Comparison of ENCODE assay signal across 1 cellular context in the genomic region with DNA sequence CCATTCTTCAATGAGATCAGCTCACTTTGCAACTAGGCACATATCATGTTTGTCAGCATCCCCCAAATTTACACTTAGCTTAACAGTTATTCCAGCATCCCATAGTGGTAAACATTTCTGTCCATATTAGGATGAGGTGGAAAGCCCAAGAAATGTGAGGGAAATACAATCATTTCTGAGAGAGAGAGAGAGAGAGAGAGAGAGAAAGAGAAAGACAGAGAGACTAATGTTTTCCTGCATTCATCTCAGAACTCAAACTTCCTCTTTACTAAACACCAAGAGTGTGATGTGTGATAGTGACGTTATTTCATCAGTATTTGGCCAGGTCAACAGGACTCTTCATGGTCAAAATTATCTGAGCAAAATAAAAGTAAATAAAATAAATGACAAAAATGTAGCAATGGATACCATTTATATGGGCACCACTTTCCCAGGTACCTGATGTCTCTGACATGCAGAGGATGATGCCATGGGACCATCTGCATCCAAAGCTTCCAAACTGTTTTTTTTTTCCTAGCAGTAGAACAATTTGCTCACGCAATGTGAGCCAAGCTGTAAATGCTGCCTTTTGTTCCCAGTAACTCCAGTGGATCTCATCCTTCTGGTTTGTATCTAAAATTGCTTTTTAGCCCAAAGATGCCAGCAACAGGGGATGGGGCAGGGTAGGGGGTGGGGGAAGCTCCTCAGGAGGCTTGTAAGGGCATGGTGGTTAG.
TF ChIP-seq lines count a peak whose summit lies in the region.

No MANE protein-coding gene starts in this region.

TF ChIP-seq in GM23338, 12 proteins besides CTCF, POLR2A, EP300 and RAD21 (continued from another document):
- no peak for TF ChIP-seq ETS1 (IDR thresholded peaks at IDR 0.05)
- TF ChIP-seq JUNB (IDR thresholded peaks at IDR 0.05; ENCODE audit: unreplicated experiment): no peak
- TF ChIP-seq POLR2AphosphoS5 (IDR thresholded peaks at IDR 0.05; ENCODE audit: low read depth): no peak
- TF ChIP-seq ZNF331 (CRISPR knock-in tag; IDR thresholded peaks at IDR 0.05; ENCODE audit: low read depth): no peak
